13 cellular contexts compared by ENCODE assay signal in the genomic region with DNA sequence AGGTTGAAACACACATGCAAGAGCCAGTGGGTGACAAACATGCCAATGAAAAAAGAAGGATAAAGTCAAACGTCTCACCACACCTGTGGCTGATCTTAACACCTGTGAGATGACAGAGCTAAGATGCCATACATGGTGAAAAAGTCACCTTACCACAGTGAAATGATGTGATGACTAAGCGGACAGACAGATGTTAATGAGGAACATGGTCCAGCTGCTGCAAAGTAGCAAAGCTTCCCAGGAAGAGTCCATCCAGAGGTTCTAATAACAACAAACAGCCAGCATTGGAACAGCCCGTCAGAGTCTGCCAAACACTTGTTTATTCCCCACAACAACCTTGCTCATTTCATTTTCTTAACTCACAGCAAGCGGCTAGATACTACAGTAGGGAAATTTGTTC. TPM values are rescaled to one million over a fixed set of nuclear protein-coding genes. Genes with fewer than 3 reads are reported as not detected.
DNase-seq lines count a peak whose midpoint lies in the region; ATAC-seq, FAIRE-seq and TF ChIP-seq lines count a peak whose summit lies in the region.
"Had no signal": no experiment of that assay in that cellular context is flagged by ENCODE, and none has a peak within 500 bp of the region (broad histone marks: within the 10 kb centered on the region; RNA-seq: fewer than 3 reads in every experiment).

No MANE protein-coding gene starts in this region.

- no peak overlapping the region for H3K18ac ChIP-seq in H1 (ENCODE audit: extremely low read depth, low read length)

- no peak overlapping the region for H2BK120ac ChIP-seq in H1 (replicated peaks; ENCODE audit: low read depth, low read length)

- H3K27me3 ChIP-seq in H1 (replicated peaks in 1 of 4; ENCODE audit: control insufficient read depth in 3 of 4, extremely low read depth in 1 of 4, insufficient read depth in 3 of 4, low read length in 3 of 4) (peaks cover 2 to 17% (median 13%) of the 10 kb centered on the region in 4 experiments), ascending aorta (no peaks in the 10 kb centered on the region)

- no peak for TF ChIP-seq POLR2A in H1 (IDR thresholded peaks at IDR 0.05; ENCODE audit: control extremely low read depth in 1 of 2, low read depth in 2 of 2, low read length in 2 of 2)

- no peak overlapping the region for H4K91ac ChIP-seq in H1 (replicated peaks; ENCODE audit: insufficient read length, low read length)

- no peak for TF ChIP-seq EP300 in H1 (IDR thresholded peaks at IDR 0.05; ENCODE audit: borderline replicate concordance in 1 of 2, low read depth in 2 of 2, low read length in 2 of 2)

- H3K36me3 ChIP-seq in H1 (ENCODE audit: control insufficient read depth in 2 of 4, insufficient read depth in 4 of 4, low read length in 3 of 4) (peaks cover 3 to 37% (median 4%) of the 10 kb centered on the region in 4 experiments; a peak in 7 of 8 replicates), ascending aorta (peaks cover 9 to 36% of the 10 kb centered on the region in 2 donors)

- no peak overlapping the region for H3K56ac ChIP-seq in H1 (replicated peaks; ENCODE audit: insufficient read length, low read depth, low read length)

- no peak for ATAC-seq in activated CD4-positive, alpha-beta T cell treated with anti-CD3 and anti-CD28 coated beads for 36 hours
- ATAC-seq in HG03378 (IDR thresholded peaks at IDR 0.05; ENCODE audit: unreplicated experiment): no peak
- ATAC-seq: left lobe of liver had no signal

- H3K4me1 ChIP-seq in H1 (replicated peaks in 1 of 4; ENCODE audit: control insufficient read depth in 3 of 4, insufficient read depth in 4 of 4, low read length in 3 of 4) (no peaks in the 10 kb centered on the region; a peak in 1 of 7 replicates), ascending aorta (peaks cover 0 to 9% of the 10 kb centered on the region in 2 donors)

- no peak overlapping the region for H2BK20ac ChIP-seq in H1 (ENCODE audit: low read length)

- CTCF ChIA-PET in activated CD4-positive, alpha-beta T cell treated with anti-CD3 and anti-CD28 coated beads for 36 hours (lab: Charles Lee): interaction anchor here (0.5 kb wide), 1 partner anchor 30 kb away, joined by 4 read pairs; no protein-coding TSS in a partner anchor
- CTCF ChIA-PET in H1 (lab: Charles Lee; ENCODE audit: partially characterized antibody): interaction anchor here (0.7 kb wide), 1 partner anchor 11 kb away, joined by 3 read pairs; no protein-coding TSS in a partner anchor

- H2BK12ac ChIP-seq in H1 (ENCODE audit: low read depth, low read length): no peak overlapping the region

- no peak overlapping the region for H3K27ac ChIP-seq in H1 (ENCODE audit: low read depth, low read length)
- H3K27ac ChIP-seq in ascending aorta: no peak overlapping the region

- intact Hi-C loops in activated CD4-positive, alpha-beta T cell treated with anti-CD3 and anti-CD28 coated beads for 36 hours (cut with DNase I, micrococcal nuclease): loop anchor here (2.0 to 10.0 kb wide), 5 partner anchors 122 to 995 kb away; a partner anchor contains a TSS
- intact Hi-C loops in ascending aorta (cut with DNase I): loop anchor here (5.0 kb wide), 2 partner anchors 58 to 183 kb away; a partner anchor contains a TSS

- H3K79me1 ChIP-seq in H1 (ENCODE audit: low read depth, low read length): peaks cover 11% of the 10 kb centered on the region

- no peaks in the 10 kb centered on the region for H3K9me3 Mint-ChIP-seq in activated CD4-positive, alpha-beta T cell treated with anti-CD3 and anti-CD28 coated beads for 36 hours (ENCODE audit: low read depth)
- H3K9me3 Mint-ChIP-seq in osteocyte (ENCODE audit: unreplicated experiment): no peaks in the 10 kb centered on the region

- H3K4me3 ChIP-seq in H1 (ENCODE audit: extremely low read depth in 1 of 4, insufficient read depth in 2 of 4, low read depth in 3 of 4, low read length in 4 of 4) (no peak overlapping the region), ascending aorta (no peak overlapping the region)

- no peak overlapping the region for H3K4ac ChIP-seq in H1 (replicated peaks; ENCODE audit: insufficient read length, low read depth, low read length)

- no peaks in the 10 kb centered on the region for H3K9me3 ChIP-seq in H1 (ENCODE audit: insufficient read depth in 2 of 2, low read depth in 1 of 2, low read length in 1 of 2)
- H3K9me3 ChIP-seq in ascending aorta: no peaks in the 10 kb centered on the region

- no peak overlapping the region for H4K5ac ChIP-seq in H1 (ENCODE audit: insufficient read length, low read depth, low read length)

- H3K23me2 ChIP-seq in H1 (ENCODE audit: low read depth, low read length): peaks cover 4% of the 10 kb centered on the region

- no peak overlapping the region for H3K14ac ChIP-seq in H1 (ENCODE audit: insufficient read length)

- FAIRE-seq in H1 (lab: Jason Lieb, UNC): no peak

- H3K4me2 ChIP-seq in H1 (ENCODE audit: insufficient read depth in 1 of 2, low read depth in 2 of 2, low read length in 2 of 2): no peak overlapping the region; a peak in 1 of 4 replicates

- H2AK5ac ChIP-seq in H1 (ENCODE audit: low read depth, low read length): no peak overlapping the region

- H3K36me3 Mint-ChIP-seq in activated CD4-positive, alpha-beta T cell treated with anti-CD3 and anti-CD28 coated beads for 36 hours (ENCODE audit: low read depth): peaks cover 30% of the 10 kb centered on the region
- peaks cover 13% of the 10 kb centered on the region for H3K36me3 Mint-ChIP-seq in osteocyte (ENCODE audit: unreplicated experiment)

- no peak overlapping the region for H2BK5ac ChIP-seq in H1 (ENCODE audit: low read depth, low read length)

- POLR2A ChIA-PET in activated CD4-positive, alpha-beta T cell treated with anti-CD3 and anti-CD28 coated beads for 36 hours (lab: Charles Lee): interaction anchor here (0.7 to 1.1 kb wide), 2 partner anchors 11 to 27 kb away, joined by 3 to 4 read pairs; no protein-coding TSS in a partner anchor
- POLR2A ChIA-PET in H1 (lab: Charles Lee; ENCODE audit: partially characterized antibody): interaction anchor here (1.1 to 3.6 kb wide), 2 partner anchors 17 to 29 kb away, joined by 3 to 30 read pairs; a partner anchor contains a TSS

- peak; percentile 15 for DNase-seq in activated CD4-positive, alpha-beta T cell treated with anti-CD3 and anti-CD28 coated beads for 36 hours
- DNase-seq in activated CD4-positive, alpha-beta T cell treated with anti-CD3 and anti-CD28 coated beads, Interleukin-2, amount 50 U/mL, for 1 hour: no peak
- DNase-seq in RPMI7951 (ENCODE audit: low read depth) (peak; percentile 11), H1 (ENCODE audit: low read depth in 1 of 2, low spot score in 2 of 2) (no peak), osteocyte (ENCODE audit: extremely low spot score, unreplicated experiment) (no peak), A172 (ENCODE audit: low spot score) (no peak), ascending aorta (ENCODE audit: low spot score in 2 of 2) (no peak)
- DNase-seq: effector CD4-positive, alpha-beta T cell; H7; NCI-H187 treated with DMSO at 0.1 percent for 48 hours; SIG-M5 had no signal

- WGBS in H1 (ENCODE audit: extremely low coverage in 1 of 2, insufficient coverage in 1 of 2, insufficient read length in 1 of 2, insufficient replicate concordance in 2 of 2, low coverage in 1 of 2, low lambda C conversion rate in 2 of 2, missing lambda C conversion rate in 1 of 2), 2 experiments: 90% methylated on average over 4 of the region's 4 CpGs; no CpG with 5 or more reads in 1 of the 2 experiments

- TF ChIP-seq RAD21 in H1 (IDR thresholded peaks at IDR 0.05 in 1 of 2, conservative IDR thresholded peaks at IDR 0.05 in 1 of 2; ENCODE audit: low read depth in 2 of 2, low read length in 2 of 2): no peak

- peaks cover 31% of the 10 kb centered on the region for H3K4me1 Mint-ChIP-seq in activated CD4-positive, alpha-beta T cell treated with anti-CD3 and anti-CD28 coated beads for 36 hours
- H3K4me1 Mint-ChIP-seq in osteocyte (ENCODE audit: unreplicated experiment): peaks cover 14% of the 10 kb centered on the region

- no peak overlapping the region for H2BK15ac ChIP-seq in H1 (ENCODE audit: low read length)

- H3K23ac ChIP-seq in H1 (ENCODE audit: insufficient read length): no peak overlapping the region

- H3K4me3 Mint-ChIP-seq in activated CD4-positive, alpha-beta T cell treated with anti-CD3 and anti-CD28 coated beads for 36 hours: peak overlapping the region; percentile 69
- H3K4me3 Mint-ChIP-seq in osteocyte (ENCODE audit: unreplicated experiment): peak overlapping the region; percentile 50

- peaks cover 5 to 51% of the 10 kb centered on the region in 2 experiments; a peak in 3 of 4 replicates for H3K79me2 ChIP-seq in H1 (ENCODE audit: control insufficient read depth in 1 of 2, insufficient read depth in 2 of 2, low read length in 2 of 2)

- peak overlapping the region; percentile 80 for H3K27ac Mint-ChIP-seq in activated CD4-positive, alpha-beta T cell treated with anti-CD3 and anti-CD28 coated beads for 36 hours
- H3K27ac Mint-ChIP-seq in osteocyte (ENCODE audit: unreplicated experiment): no peak overlapping the region

- TF ChIP-seq CTCF in H1 (IDR thresholded peaks at IDR 0.05; ENCODE audit: control extremely low read depth in 1 of 3, insufficient read depth in 1 of 3, low read depth in 1 of 3, low read length in 3 of 3) (no peak), osteocyte (IDR thresholded peaks at IDR 0.05) (no peak), ascending aorta (IDR thresholded peaks at IDR 0.05) (no peak)

- H3K9ac ChIP-seq in H1 (replicated peaks in 1 of 4; ENCODE audit: extremely low read depth in 1 of 4, low read depth in 3 of 4, low read length in 3 of 4): peak overlapping the region in 1 of 4 experiments; percentile 12; a peak in 1 of 7 replicates

- peak overlapping the region; percentile 38; the same call in 1 of the 2 replicates for H4K8ac ChIP-seq in H1 (ENCODE audit: extremely low read depth, insufficient read depth, low read length)

- H4K20me1 ChIP-seq in H1 (replicated peaks in 1 of 2; ENCODE audit: control insufficient read depth in 1 of 2, insufficient read depth in 2 of 2, low read length in 2 of 2): peaks cover 4 to 22% of the 10 kb centered on the region in 2 experiments

- H3K27me3 Mint-ChIP-seq in activated CD4-positive, alpha-beta T cell treated with anti-CD3 and anti-CD28 coated beads for 36 hours: no peaks in the 10 kb centered on the region
- H3K27me3 Mint-ChIP-seq in osteocyte (ENCODE audit: unreplicated experiment): no peaks in the 10 kb centered on the region

- no peak overlapping the region for H2AFZ ChIP-seq in H1 (ENCODE audit: low read length)

RNA-seq across cellular contexts. Expression of a gene that starts 1.9 kb away (rescaled TPM):
- total RNA-seq in activated CD4-positive, alpha-beta T cell treated with anti-CD3 and anti-CD28 coated beads for 36 hours: 10 to 100 TPM; 42.2 to 52.6 TPM
- 61.0 and 64.9 TPM in 2 replicates for total RNA-seq in RPMI7951 (2014; rRNA removed; shearing (Covaris generic))
- total RNA-seq in H1 (2021; fragmentation: NEBNext Ultra II Directional; extraction: Animal tissue kit (Norgen Biotek cat#: 25700)): 88.0 and 96.4 TPM in 2 replicates
- polyA plus RNA-seq in H1 (2011; rRNA removed): 86.4 and 107 TPM in 2 replicates
- 103 TPM for polyA plus RNA-seq in H1 (2011; cell fraction: cytosol; rRNA removed)
- 111 TPM for polyA plus RNA-seq in H1 (2011; cell fraction: nucleus; rRNA removed)
- polyA plus RNA-seq in H1 (2012, experiment 1 of 2): 58.2 to 80.3 TPM (median 65.6 TPM) in 4 replicates
- polyA plus RNA-seq in H1 (2012, experiment 2 of 2): 68.2 TPM
- polyA plus RNA-seq in H1 (2013, experiment 1 of 2): 67.5 TPM
- polyA plus RNA-seq in H1 (2013, experiment 2 of 2): 68.6 TPM
- 133 and 136 TPM in 2 replicates for polyA minus RNA-seq in H1 (2011; rRNA and poly(A)+ RNA removed)
- polyA minus RNA-seq in H1 (2011; cell fraction: cytosol; rRNA and poly(A)+ RNA removed): 74.5 TPM
- polyA minus RNA-seq in H1 (2011; cell fraction: nucleus; rRNA and poly(A)+ RNA removed): 85.7 TPM
- total RNA-seq in osteocyte: 83.3 and 89.7 TPM in 2 replicates
- total RNA-seq in A172 (2014; rRNA removed; shearing (Covaris generic)): 92.3 and 94.4 TPM in 2 replicates
- 56.2 TPM for total RNA-seq in ascending aorta

RNA-seq across cellular contexts. Expression of a gene that starts 5.6 kb away (rescaled TPM):
- 10 to 100 TPM; 12.3 to 15.6 TPM for total RNA-seq in activated CD4-positive, alpha-beta T cell treated with anti-CD3 and anti-CD28 coated beads for 36 hours
- total RNA-seq in RPMI7951 (2014; rRNA removed; shearing (Covaris generic)): 1.3 and 1.4 TPM in 2 replicates
- total RNA-seq in H1 (2021; fragmentation: NEBNext Ultra II Directional; extraction: Animal tissue kit (Norgen Biotek cat#: 25700)): 6.7 and 7.4 TPM in 2 replicates
- polyA plus RNA-seq in H1 (2011; rRNA removed): 3.1 and 3.6 TPM in 2 replicates
- polyA plus RNA-seq in H1 (2011; cell fraction: cytosol; rRNA removed): 5.3 TPM
- 6.2 TPM for polyA plus RNA-seq in H1 (2011; cell fraction: nucleus; rRNA removed)
- 3.4 to 3.9 TPM (median 3.7 TPM) in 4 replicates for polyA plus RNA-seq in H1 (2012, experiment 1 of 2)
- 0.38 TPM for polyA plus RNA-seq in H1 (2012, experiment 2 of 2)
- polyA plus RNA-seq in H1 (2013, experiment 1 of 2): 3.9 TPM
- 4.7 TPM for polyA plus RNA-seq in H1 (2013, experiment 2 of 2)
- 5.3 and 7.4 TPM in 2 replicates for polyA minus RNA-seq in H1 (2011; rRNA and poly(A)+ RNA removed)
- 5.7 TPM for polyA minus RNA-seq in H1 (2011; cell fraction: cytosol; rRNA and poly(A)+ RNA removed)
- 10.9 TPM for polyA minus RNA-seq in H1 (2011; cell fraction: nucleus; rRNA and poly(A)+ RNA removed)
- total RNA-seq in osteocyte (25.9 and 32.8 TPM in 2 replicates), ascending aorta (2.7 TPM)
- total RNA-seq in A172 (2014; rRNA removed; shearing (Covaris generic)): not detected in 2 replicates

RNA-seq across cellular contexts. Expression of a gene that starts 28.7 kb away (rescaled TPM):
- total RNA-seq in activated CD4-positive, alpha-beta T cell treated with anti-CD3 and anti-CD28 coated beads for 36 hours: 10 to 100 TPM; 54.3 to 65.4 TPM
- 27.8 and 28.1 TPM in 2 replicates for total RNA-seq in RPMI7951 (2014; rRNA removed; shearing (Covaris generic))
- total RNA-seq in H1 (2021; fragmentation: NEBNext Ultra II Directional; extraction: Animal tissue kit (Norgen Biotek cat#: 25700)): 65.2 and 65.9 TPM in 2 replicates
- polyA plus RNA-seq in H1 (2011; rRNA removed): 46.9 and 49.7 TPM in 2 replicates
- polyA plus RNA-seq in H1 (2011; cell fraction: cytosol; rRNA removed): 89.6 TPM
- polyA plus RNA-seq in H1 (2011; cell fraction: nucleus; rRNA removed): 62.6 TPM
- polyA plus RNA-seq in H1 (2012, experiment 1 of 2): 82.9 to 108 TPM (median 85.4 TPM) in 4 replicates
- 39.9 TPM for polyA plus RNA-seq in H1 (2012, experiment 2 of 2)
- polyA plus RNA-seq in H1 (2013, experiment 1 of 2): 57.2 TPM
- 59.9 TPM for polyA plus RNA-seq in H1 (2013, experiment 2 of 2)
- polyA minus RNA-seq in H1 (2011; rRNA and poly(A)+ RNA removed): 21.0 and 23.8 TPM in 2 replicates
- polyA minus RNA-seq in H1 (2011; cell fraction: cytosol; rRNA and poly(A)+ RNA removed): 36.3 TPM
- polyA minus RNA-seq in H1 (2011; cell fraction: nucleus; rRNA and poly(A)+ RNA removed): 34.0 TPM
- total RNA-seq in osteocyte: 15.5 and 19.8 TPM in 2 replicates
- total RNA-seq in A172 (2014; rRNA removed; shearing (Covaris generic)): 37.9 and 41.4 TPM in 2 replicates
- not detected for total RNA-seq in ascending aorta

RNA-seq across cellular contexts. Expression of a gene that starts 28.9 kb away (rescaled TPM):
- total RNA-seq in activated CD4-positive, alpha-beta T cell treated with anti-CD3 and anti-CD28 coated beads for 36 hours: 100 to 1,000 TPM; 104 to 140 TPM
- 78.5 and 108 TPM in 2 replicates for total RNA-seq in RPMI7951 (2014; rRNA removed; shearing (Covaris generic))
- total RNA-seq in H1 (2021; fragmentation: NEBNext Ultra II Directional; extraction: Animal tissue kit (Norgen Biotek cat#: 25700)): 95.5 and 104 TPM in 2 replicates
- polyA plus RNA-seq in H1 (2011; rRNA removed): 264 and 314 TPM in 2 replicates
- 196 TPM for polyA plus RNA-seq in H1 (2011; cell fraction: cytosol; rRNA removed)
- 124 TPM for polyA plus RNA-seq in H1 (2011; cell fraction: nucleus; rRNA removed)
- 111 to 147 TPM (median 133 TPM) in 4 replicates for polyA plus RNA-seq in H1 (2012, experiment 1 of 2)
- polyA plus RNA-seq in H1 (2012, experiment 2 of 2): 246 TPM
- 173 TPM for polyA plus RNA-seq in H1 (2013, experiment 1 of 2)
- 166 TPM for polyA plus RNA-seq in H1 (2013, experiment 2 of 2)
- polyA minus RNA-seq in H1 (2011; rRNA and poly(A)+ RNA removed): 41.8 and 42.5 TPM in 2 replicates
- polyA minus RNA-seq in H1 (2011; cell fraction: cytosol; rRNA and poly(A)+ RNA removed): 61.7 TPM
- polyA minus RNA-seq in H1 (2011; cell fraction: nucleus; rRNA and poly(A)+ RNA removed): 40.2 TPM
- total RNA-seq in osteocyte: 79.3 and 83.8 TPM in 2 replicates
- 186 and 199 TPM in 2 replicates for total RNA-seq in A172 (2014; rRNA removed; shearing (Covaris generic))
- total RNA-seq in ascending aorta: 36.7 TPM

RNA-seq across cellular contexts. Expression of a gene that starts 56.7 kb away (rescaled TPM):
- 10 to 100 TPM; 39.3 to 47.8 TPM for total RNA-seq in activated CD4-positive, alpha-beta T cell treated with anti-CD3 and anti-CD28 coated beads for 36 hours
- total RNA-seq in RPMI7951 (2014; rRNA removed; shearing (Covaris generic)): 70.2 and 92.2 TPM in 2 replicates
- 25.9 and 29.2 TPM in 2 replicates for total RNA-seq in H1 (2021; fragmentation: NEBNext Ultra II Directional; extraction: Animal tissue kit (Norgen Biotek cat#: 25700))
- 34.9 and 47.7 TPM in 2 replicates for polyA plus RNA-seq in H1 (2011; rRNA removed)
- polyA plus RNA-seq in H1 (2011; cell fraction: cytosol; rRNA removed): 41.4 TPM
- 28.8 TPM for polyA plus RNA-seq in H1 (2011; cell fraction: nucleus; rRNA removed)
- polyA plus RNA-seq in H1 (2012, experiment 1 of 2): 22.6 to 32.6 TPM (median 26.8 TPM) in 4 replicates
- 30.9 TPM for polyA plus RNA-seq in H1 (2012, experiment 2 of 2)
- polyA plus RNA-seq in H1 (2013, experiment 1 of 2): 25.5 TPM
- polyA plus RNA-seq in H1 (2013, experiment 2 of 2): 28.5 TPM
- polyA minus RNA-seq in H1 (2011; rRNA and poly(A)+ RNA removed): 7.8 and 8.5 TPM in 2 replicates
- polyA minus RNA-seq in H1 (2011; cell fraction: cytosol; rRNA and poly(A)+ RNA removed): 19.6 TPM
- polyA minus RNA-seq in H1 (2011; cell fraction: nucleus; rRNA and poly(A)+ RNA removed): 7.8 TPM
- 89.0 and 95.1 TPM in 2 replicates for total RNA-seq in osteocyte
- 193 and 203 TPM in 2 replicates for total RNA-seq in A172 (2014; rRNA removed; shearing (Covaris generic))
- 189 TPM for total RNA-seq in ascending aorta

Comparison
In these comparisons a context has a peak if more than half of its experiments do, and no peak if none do; other contexts are left out.
1. DNase-seq: peak in activated CD4-positive, alpha-beta T cell treated with anti-CD3 and anti-CD28 coated beads for 36 hours (single experiment) and RPMI7951 (single experiment); none in activated CD4-positive, alpha-beta T cell treated with anti-CD3 and anti-CD28 coated beads, Interleukin-2, amount 50 U/mL, for 1 hour (single experiment), H1 (0 of 2), osteocyte (single experiment), A172 (single experiment) and ascending aorta (0 of 2).
2. RNA of a gene that starts 28.7 kb away (total RNA-seq): 54.3 to 65.4 TPM in activated CD4-positive, alpha-beta T cell treated with anti-CD3 and anti-CD28 coated beads for 36 hours, 65.2 to 65.9 TPM in H1, 37.9 to 41.4 TPM in A172, 27.8 to 28.1 TPM in RPMI7951 and 15.5 to 19.8 TPM in osteocyte; not detected in ascending aorta (single experiment); every median in the first group is over 10 times any median in the second.